In genomic region chr14:97499790-97500481, GRCh38 we compare ENCODE assay signal across 19 cellular contexts.
"Had no signal": no experiment of that assay in that cellular context is flagged by ENCODE, and none has a peak within 500 bp of the region (broad histone marks: within the 10 kb centered on the region; RNA-seq: fewer than 3 reads in every experiment).

No MANE protein-coding gene starts in this region.

- H3K27me3 ChIP-seq: neural progenitor cell, thyroid gland, upper lobe of right lung had no signal

- H3K36me3 ChIP-seq: neural progenitor cell, thyroid gland, upper lobe of right lung, WERI-Rb-1 had no signal

- ATAC-seq: activated CD8-positive, alpha-beta T cell treated with anti-CD3 and anti-CD28 coated beads, Interleukin-2, amount 10 ng/mL, durations not matched to agents 7 days and 5 days; effector memory CD8-positive, alpha-beta T cell; left lobe of liver; naive thymus-derived CD4-positive, alpha-beta T cell; upper lobe of right lung had no signal

- H3K4me3 ChIP-seq: lung, neural progenitor cell, thyroid gland, upper lobe of right lung had no signal

- DNase-seq: activated CD4-positive, alpha-beta T cell treated with anti-CD3 and anti-CD28 coated beads, Interleukin-2, amount 50 U/mL, for 1 hour; activated CD4-positive, CD25-positive, alpha-beta regulatory T cell treated with anti-CD3 and anti-CD28 coated beads, Interleukin-2, amount 50 U/mL, for 72 hours; activated CD8-positive, alpha-beta T cell treated with anti-CD3 and anti-CD28 coated beads, Interleukin-2, amount 10 ng/mL, durations not matched to agents 7 days and 5 days; activated gamma-delta T cell; activated naive CD4-positive, alpha-beta T cell treated with anti-CD3 and anti-CD28 coated beads, Interleukin-2, amount 50 U/mL, for 16 hours; anterior cingulate cortex; effector memory CD8-positive, alpha-beta T cell; naive thymus-derived CD4-positive, alpha-beta T cell; stimulated activated CD4-positive, alpha-beta T cell treated with anti-CD3 and anti-CD28 coated beads, Interleukin-4, amount 100 ng/mL, for 24 hours; stimulated activated naive CD4-positive, alpha-beta T cell treated with Interleukin-2 at 50 U/mL for 16 hours; T-helper 2 cell; thyroid gland; upper lobe of right lung; WERI-Rb-1 had no signal

- H3K27ac ChIP-seq: neural progenitor cell, thyroid gland, upper lobe of right lung, WERI-Rb-1 had no signal

- FAIRE-seq: colon, endothelial cell of umbilical vein had no signal

- H3K4me1 ChIP-seq: neural progenitor cell, thyroid gland, upper lobe of right lung had no signal

- H3K9me3 ChIP-seq: thyroid gland, upper lobe of right lung had no signal
